8 cellular contexts compared by ENCODE assay signal in genomic region chr9:89000973-89001916, GRCh38. TPM values are rescaled to one million over a fixed set of nuclear protein-coding genes. Genes with fewer than 3 reads are reported as not detected.
DNase-seq lines count a peak whose midpoint lies in the region; TF ChIP-seq lines count a peak whose summit lies in the region.

No MANE protein-coding gene starts in this region.

- no peaks in the 10 kb centered on the region for H3K27me3 ChIP-seq in Peyer's patch
- H3K27me3 ChIP-seq in stomach = no peaks in the 10 kb centered on the region

- peaks cover 0 to 13% (median 0%) of the 10 kb centered on the region in 4 donors for H3K4me1 ChIP-seq in Peyer's patch
- H3K4me1 ChIP-seq in stomach = peaks cover 18 to 60% (median 41%) of the 10 kb centered on the region in 4 donors

- H3K4me3 ChIP-seq in Peyer's patch = peak overlapping the region in 1 of 4 donors; percentile 21
- no peak overlapping the region for H3K4me3 ChIP-seq in fibroblast of pulmonary artery (replicated peaks; ENCODE audit: low read depth, low read length)
- peak overlapping the region in 3 of 4 donors; percentile 2 to 32 (median 14) for H3K4me3 ChIP-seq in stomach

- H3K36me3 ChIP-seq in Peyer's patch (no peaks in the 10 kb centered on the region), stomach (peaks cover 8 to 29% (median 16%) of the 10 kb centered on the region in 4 donors)

- H3K27me3 Mint-ChIP-seq in neural crest cell (ENCODE audit: low read depth) = peaks cover 41% of the 10 kb centered on the region

- peaks cover 34% of the 10 kb centered on the region for H3K4me1 Mint-ChIP-seq in neural crest cell

- no peaks in the 10 kb centered on the region for H3K9me3 ChIP-seq in Peyer's patch
- H3K9me3 ChIP-seq in stomach = no peaks in the 10 kb centered on the region

- TF ChIP-seq CTCF in Peyer's patch (IDR thresholded peaks at IDR 0.05) = peak; percentile 29 to 71 (median 62)
- peak; percentile 66 for TF ChIP-seq CTCF in fibroblast of pulmonary artery (IDR thresholded peaks at IDR 0.05; ENCODE audit: low read length, missing control alignments)
- peak; percentile 88 for TF ChIP-seq CTCF in neural crest cell (conservative IDR thresholded peaks at IDR 0.05)
- peak in 5 of 7 experiments; percentile 65 to 87 (median 73) for TF ChIP-seq CTCF in stomach (IDR thresholded peaks at IDR 0.05)

- intact Hi-C loops in stomach (cut with DNase I; ENCODE audit: low total_unique reads) = loop anchor here (5.0 kb wide), 1 partner anchor 409 kb away; no protein-coding TSS in a partner anchor

- 26 to 34% (median 29%) methylated on average over 45 to 52 of the region's 52 CpGs for WGBS in stomach, 5 donors

- peak overlapping the region; percentile 49 for H3K4me3 Mint-ChIP-seq in neural crest cell

- no peak for TF ChIP-seq EP300 in stomach (IDR thresholded peaks at IDR 0.05)

- H3K27ac ChIP-seq in Peyer's patch (peak overlapping the region in 2 of 4 donors; percentile 22 to 44), stomach (peak overlapping the region in 4 of 5 donors; percentile 46 to 92 (median 61))

- DNase-seq in NCI-H524 (lab: John Stamatoyannopoulos, UW) = peak; percentile 51 to 72
- no peak for DNase-seq in NCI-H524 treated with DMSO at 0.1 percent for 48 hours (lab: John Stamatoyannopoulos, UW)
- DNase-seq in HuH-7 (ENCODE audit: low spot score) = peak; percentile 77
- DNase-seq in Peyer's patch = peak; percentile 60 to 89 (median 78)
- DNase-seq in activated T-helper 1 cell treated with Interleukin-2 at 50 U/mL for 16 hours (ENCODE audit: low read depth) = peak; percentile 34
- DNase-seq in fibroblast of pulmonary artery (ENCODE audit: low read depth) = peak; percentile 89
- peak; percentile 94 for DNase-seq in neural crest cell (ENCODE audit: low read depth, low spot score)
- peak; percentile 93 for DNase-seq in stomach

- no peaks in the 10 kb centered on the region for H3K9me3 Mint-ChIP-seq in neural crest cell

- TF ChIP-seq POLR2A in Peyer's patch (IDR thresholded peaks at IDR 0.05) (no peak), stomach (IDR thresholded peaks at IDR 0.05) (no peak)

- H3K27ac Mint-ChIP-seq in neural crest cell (ENCODE audit: unreplicated experiment) = no peak overlapping the region

- H3K36me3 Mint-ChIP-seq in neural crest cell (ENCODE audit: low read depth) = peaks cover 8% of the 10 kb centered on the region

RNA-seq across cellular contexts. Expression of gene S1PR3, which starts 10.0 kb away (rescaled TPM):
- total RNA-seq in Peyer's patch (1 to 10 TPM; 1.9 to 6.7 (median 4.3) TPM), neural crest cell (7.5 and 7.9 TPM in 2 replicates), stomach (10 to 100 TPM in 3 of 5 donors, 1 to 10 TPM in 2; 1.2 to 12.5 (median 10.3) TPM)
- polyA plus RNA-seq in stomach = 1 to 10 TPM; 1.7 to 9.2 (median 5.1) TPM
